22 cellular contexts compared by ENCODE assay signal in genomic region chr5:131366428-131366827, GRCh38.
A peak's percentile ranks its signal among the peaks of the same experiment; 100 is the strongest.
DNase-seq lines count a peak whose midpoint lies in the region; ATAC-seq, FAIRE-seq and TF ChIP-seq lines count a peak whose summit lies in the region.
"Had no signal": no experiment of that assay in that cellular context is flagged by ENCODE, and none has a peak within 500 bp of the region (broad histone marks: within the 10 kb centered on the region; RNA-seq: fewer than 3 reads in every experiment).

No MANE protein-coding gene starts in this region.

- no peak overlapping the region for H3K4me3 ChIP-seq in A549
- H3K4me3 ChIP-seq: sigmoid colon, stomach, upper lobe of left lung had no signal

- H3K4me1 ChIP-seq in A549: no peaks in the 10 kb centered on the region
- H3K4me1 ChIP-seq: sigmoid colon, stomach had no signal

- no peaks in the 10 kb centered on the region for H3K9me3 ChIP-seq in A549
- H3K9me3 ChIP-seq: sigmoid colon, stomach, upper lobe of left lung had no signal

- no peak for TF ChIP-seq RAD21 in A549 (conservative IDR thresholded peaks at IDR 0.05 in 1 of 2, IDR thresholded peaks at IDR 0.05 in 1 of 2)

- intact Hi-C loops in CD14-positive monocyte (cut with micrococcal nuclease): no loop called here
- intact Hi-C loops in activated T-helper 2 cell treated with anti-CD3 and anti-CD28 coated beads, Interferon-gamma antibody, Interleukin-2, Interleukin-4, amounts not matched to agents 10 μg/mL and 5 μg/mL and 100 μg/mL, durations not matched to agents 14 hours and 24 hours and 36 hours (cut with micrococcal nuclease): no loop called here

- POLR2A ChIA-PET in A549 (lab: Yijun Ruan, JAX): no interaction called here

- no peak for TF ChIP-seq POLR2A in A549 (IDR thresholded peaks at IDR 0.05; ENCODE audit: low read length)

- TF ChIP-seq EP300 in A549 (IDR thresholded peaks at IDR 0.05): no peak

- H3K4me2 ChIP-seq in A549: no peak overlapping the region

- no peak overlapping the region for H3K27ac ChIP-seq in A549
- H3K27ac ChIP-seq: sigmoid colon, stomach, upper lobe of left lung, WERI-Rb-1 had no signal

- DNase-seq in A549 (ENCODE audit: low read depth in 1 of 2, low spot score in 1 of 2) (no peak), CD14-positive monocyte (ENCODE audit: low spot score) (no peak), hepatic stellate cell (ENCODE audit: low spot score) (peak; percentile 13), NCI-H2107 (lab: John Stamatoyannopoulos, UW) (no peak), HPDE6-E6E7 (ENCODE audit: extremely low spot score) (no peak), NCI-H128 (lab: John Stamatoyannopoulos, UW; ENCODE audit: unreplicated experiment) (no peak)
- no peak for DNase-seq in activated T-helper 2 cell treated with anti-CD3 and anti-CD28 coated beads, Interferon-gamma antibody, Interleukin-2, Interleukin-4, amounts not matched to agents 10 μg/mL and 5 μg/mL and 100 μg/mL, durations not matched to agents 14 hours and 24 hours and 36 hours (ENCODE audit: low spot score)
- DNase-seq: AML-193, dermis blood vessel endothelial cell, EL, Kasumi-1, NCI-H1105 treated with DMSO at 0.1 percent for 48 hours, NCI-H2171 treated with DMSO at 0.1 percent for 48 hours, NCI-H526 treated with DMSO at 0.1 percent for 48 hours, posterior cingulate gyrus, sigmoid colon, stomach, SW 1271, upper lobe of left lung, WERI-Rb-1 had no signal

- TF ChIP-seq CTCF in A549 (IDR thresholded peaks at IDR 0.05) (no peak), CD14-positive monocyte (IDR thresholded peaks at IDR 0.05) (no peak)

- peak overlapping the region in 4 of 7 donors; percentile 63 to 82 (median 66) for H3K27ac Mint-ChIP-seq in CD14-positive monocyte
- peak overlapping the region; percentile 73 for H3K27ac Mint-ChIP-seq in activated T-helper 2 cell treated with anti-CD3 and anti-CD28 coated beads, Interferon-gamma antibody, Interleukin-2, Interleukin-4, amounts not matched to agents 10 μg/mL and 5 μg/mL and 100 μg/mL, durations not matched to agents 14 hours and 24 hours and 36 hours

- no peaks in the 10 kb centered on the region for H3K27me3 Mint-ChIP-seq in CD14-positive monocyte (ENCODE audit: low read depth in 3 of 3)
- no peaks in the 10 kb centered on the region for H3K27me3 Mint-ChIP-seq in activated T-helper 2 cell treated with anti-CD3 and anti-CD28 coated beads, Interferon-gamma antibody, Interleukin-2, Interleukin-4, amounts not matched to agents 10 μg/mL and 5 μg/mL and 100 μg/mL, durations not matched to agents 14 hours and 24 hours and 36 hours (ENCODE audit: low read depth)

- FAIRE-seq in A549 (lab: Jason Lieb, UNC): no peak
- FAIRE-seq: frontal cortex had no signal

- H3K9me3 Mint-ChIP-seq in CD14-positive monocyte: peaks cover 0 to 2% (median 0%) of the 10 kb centered on the region in 7 donors
- peaks cover 12% of the 10 kb centered on the region for H3K9me3 Mint-ChIP-seq in activated T-helper 2 cell treated with anti-CD3 and anti-CD28 coated beads, Interferon-gamma antibody, Interleukin-2, Interleukin-4, amounts not matched to agents 10 μg/mL and 5 μg/mL and 100 μg/mL, durations not matched to agents 14 hours and 24 hours and 36 hours

- ATAC-seq in A549: no peak
- ATAC-seq: Right ventricle myocardium inferior had no signal

- H3K4me3 Mint-ChIP-seq in CD14-positive monocyte: no peak overlapping the region
- no peak overlapping the region for H3K4me3 Mint-ChIP-seq in activated T-helper 2 cell treated with anti-CD3 and anti-CD28 coated beads, Interferon-gamma antibody, Interleukin-2, Interleukin-4, amounts not matched to agents 10 μg/mL and 5 μg/mL and 100 μg/mL, durations not matched to agents 14 hours and 24 hours and 36 hours (ENCODE audit: low read depth)

- CTCF ChIA-PET in A549 (lab: Yijun Ruan, JAX): interaction anchor here (1.4 to 2.2 kb wide), 2 partner anchors 9 to 11 kb away, joined by 5 to 7 read pairs; no protein-coding TSS in a partner anchor

- WGBS in A549 (ENCODE audit: missing lambda C conversion rate): 93% methylated on average over 3 of the region's 3 CpGs

- H3K4me1 Mint-ChIP-seq in CD14-positive monocyte: peaks cover 23% of the 10 kb centered on the region
- peaks cover 57% of the 10 kb centered on the region for H3K4me1 Mint-ChIP-seq in activated T-helper 2 cell treated with anti-CD3 and anti-CD28 coated beads, Interferon-gamma antibody, Interleukin-2, Interleukin-4, amounts not matched to agents 10 μg/mL and 5 μg/mL and 100 μg/mL, durations not matched to agents 14 hours and 24 hours and 36 hours (ENCODE audit: low read depth)

- peaks cover 26 to 44% of the 10 kb centered on the region in 2 donors for H3K36me3 Mint-ChIP-seq in CD14-positive monocyte
- H3K36me3 Mint-ChIP-seq in activated T-helper 2 cell treated with anti-CD3 and anti-CD28 coated beads, Interferon-gamma antibody, Interleukin-2, Interleukin-4, amounts not matched to agents 10 μg/mL and 5 μg/mL and 100 μg/mL, durations not matched to agents 14 hours and 24 hours and 36 hours (ENCODE audit: low read depth): peaks cover 71% of the 10 kb centered on the region

TF ChIP-seq in A549, 52 proteins besides CTCF, POLR2A, EP300 and RAD21:
- TF ChIP-seq MAFK (IDR thresholded peaks at IDR 0.05; ENCODE audit: partially characterized antibody): peak; percentile 18
- TF ChIP-seq NR3C1 (IDR thresholded peaks at IDR 0.05): no peak
